Comparison of ENCODE assay signal across 8 cellular contexts in genomic region chr11:36500315-36500721, GRCh38. TPM values are rescaled to one million over a fixed set of nuclear protein-coding genes. Genes with fewer than 3 reads are reported as not detected.
DNase-seq lines count a peak whose midpoint lies in the region; ATAC-seq and TF ChIP-seq lines count a peak whose summit lies in the region.

No MANE protein-coding gene starts in this region.

- peak; percentile 91 for ATAC-seq in GM19395 (IDR thresholded peaks at IDR 0.05; ENCODE audit: unreplicated experiment)
- ATAC-seq in HG03354 (IDR thresholded peaks at IDR 0.05; ENCODE audit: poor library complexity, severe bottlenecking, unreplicated experiment): peak; percentile 96

- H3K4me3 ChIP-seq in right atrium auricular region: no peak overlapping the region

- TF ChIP-seq CTCF in right atrium auricular region (IDR thresholded peaks at IDR 0.05): no peak

- DNase-seq in CD1c-positive myeloid dendritic cell (ENCODE audit: extremely low spot score): peak; percentile 26
- peak; percentile 40 for DNase-seq in T1000 (lab: John Stamatoyannopoulos, UW)
- no peak for DNase-seq in right atrium auricular region (ENCODE audit: low spot score)
- DNase-seq in superior temporal gyrus (ENCODE audit: extremely low spot score): peak; percentile 65
- DNase-seq in NCI-H345 treated with DMSO at 0.1 percent for 48 hours (lab: John Stamatoyannopoulos, UW; ENCODE audit: unreplicated experiment): no peak
- no peak for DNase-seq in activated gamma-delta T cell treated with Interleukin-2 at 50 U/mL for 16 hours

- no peaks in the 10 kb centered on the region for H3K9me3 ChIP-seq in right atrium auricular region

- peaks cover 0 to 45% of the 10 kb centered on the region in 2 donors for H3K4me1 ChIP-seq in right atrium auricular region

- peaks cover 46% of the 10 kb centered on the region for H3K36me3 ChIP-seq in right atrium auricular region

- H3K27me3 ChIP-seq in right atrium auricular region: no peaks in the 10 kb centered on the region

- H3K27ac ChIP-seq in right atrium auricular region: peak overlapping the region; percentile 69 to 81

RNA-seq across cellular contexts. Expression of gene TRAF6, which starts 9.8 kb away (rescaled TPM):
- 10 to 100 TPM in 1 of 2 donors, 1 to 10 TPM in 1; 10.0 to 10.7 TPM for total RNA-seq in right atrium auricular region

Comparison
In these comparisons a context has a peak if more than half of its experiments do, and no peak if none do; other contexts are left out.
1. DNase-seq: peak in CD1c-positive myeloid dendritic cell (single experiment), T1000 (single experiment) and superior temporal gyrus (single experiment); none in right atrium auricular region (single experiment), NCI-H345 treated with DMSO at 0.1 percent for 48 hours (single experiment) and activated gamma-delta T cell treated with Interleukin-2 at 50 U/mL for 16 hours (single experiment).